ENCODE assay signal across 23 cellular contexts in the genomic region with DNA sequence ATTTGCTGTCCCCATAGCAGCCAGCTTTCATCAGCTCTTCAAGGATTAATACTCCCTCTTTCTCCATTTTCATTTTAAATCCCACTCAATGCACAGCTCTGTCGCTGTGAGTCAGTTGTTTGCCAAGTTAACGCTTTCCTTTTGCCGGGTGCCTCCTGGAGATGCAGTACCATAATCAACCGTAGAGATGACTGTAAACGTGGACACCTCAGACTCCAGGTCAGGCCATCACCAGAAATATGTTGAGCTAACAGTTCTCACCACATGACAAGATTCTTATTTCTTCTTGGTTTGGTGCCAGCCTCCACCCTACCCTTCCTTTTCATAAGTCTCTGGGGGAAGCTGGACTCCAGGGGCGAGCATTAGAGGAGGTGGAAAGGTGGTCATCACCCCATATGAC.
A peak's percentile ranks its signal among the peaks of the same experiment; 100 is the strongest.
DNase-seq lines count a peak whose midpoint lies in the region; ATAC-seq, FAIRE-seq and TF ChIP-seq lines count a peak whose summit lies in the region.
"Had no signal": no experiment of that assay in that cellular context is flagged by ENCODE, and none has a peak within 500 bp of the region (broad histone marks: within the 10 kb centered on the region; RNA-seq: fewer than 3 reads in every experiment).

No MANE protein-coding gene starts in this region.

- H3K36me3 ChIP-seq in BLaER1 treated with 17β-estradiol and CSF1 and Interleukin-3, amounts not matched to agents 10 nM and 100 nM = no peaks in the 10 kb centered on the region
- no peaks in the 10 kb centered on the region for H3K36me3 ChIP-seq in CD4-positive, CD25-positive, alpha-beta regulatory T cell (ENCODE audit: control insufficient read depth, insufficient read depth, low read length)
- H3K36me3 ChIP-seq in K562 (ENCODE audit: control insufficient read depth, insufficient read depth, low read length) (no peaks in the 10 kb centered on the region), esophagus muscularis mucosa (no peaks in the 10 kb centered on the region)
- H3K36me3 ChIP-seq: BE2C, SJSA1 had no signal

- peak; percentile 11 for FAIRE-seq in K562 (lab: Jason Lieb, UNC)
- FAIRE-seq: GM18507, RCC 7860 had no signal

- POLR2A ChIA-PET in K562 (lab: Yijun Ruan, JAX) = interaction anchor here (1.0 to 1.1 kb wide), 4 partner anchors 12 to 80 kb away, joined by 3 to 5 read pairs (median 4); no protein-coding TSS in a partner anchor

- H3K9me3 Mint-ChIP-seq in CD4-positive, CD25-positive, alpha-beta regulatory T cell = peaks cover 0 to 2% (median 0%) of the 10 kb centered on the region in 7 donors

- DNase-seq in CD4-positive, CD25-positive, alpha-beta regulatory T cell = no peak
- DNase-seq in K562 (ENCODE audit: extremely low read depth in 1 of 4, low spot score in 3 of 4) (no peak), HT-29 (ENCODE audit: low spot score) (no peak), esophagus muscularis mucosa (ENCODE audit: extremely low spot score) (no peak), NCI-H2029 (lab: John Stamatoyannopoulos, UW) (no peak)
- DNase-seq: BE2C; CD4-positive, alpha-beta memory T cell; DMS153; GDM1; H7; KG1; NCI-H1105 treated with DMSO at 0.1 percent for 48 hours; NCI-H2081; NCI-H2171 treated with DMSO at 0.1 percent for 48 hours; NCI-H524 treated with DMSO at 0.1 percent for 48 hours; NCI-H82; OCI-M1 had no signal

- peak overlapping the region in 8 of 11 experiments; percentile 3 to 89 (median 68); a peak in 14 of 22 replicates for H3K27ac ChIP-seq in BLaER1 treated with 17β-estradiol and CSF1 and Interleukin-3, amounts not matched to agents 10 nM and 100 nM
- no peak overlapping the region for H3K27ac ChIP-seq in CD4-positive, CD25-positive, alpha-beta regulatory T cell (ENCODE audit: insufficient read depth, low read length, poor library complexity, severe bottlenecking)
- H3K27ac ChIP-seq in K562 (ENCODE audit: extremely low read depth, low read depth, low read length) = no peak overlapping the region
- no peak overlapping the region for H3K27ac ChIP-seq in esophagus muscularis mucosa (replicated peaks in 1 of 4)
- H3K27ac ChIP-seq: SJSA1 had no signal

- H3K4me3 Mint-ChIP-seq in CD4-positive, CD25-positive, alpha-beta regulatory T cell = no peak overlapping the region
- H3K4me3 Mint-ChIP-seq: CD4-positive, alpha-beta memory T cell had no signal

- peaks cover 6% of the 10 kb centered on the region for H3K27me3 Mint-ChIP-seq in CD4-positive, CD25-positive, alpha-beta regulatory T cell
- H3K27me3 Mint-ChIP-seq: CD4-positive, alpha-beta memory T cell had no signal

- BruUV-seq in K562 (replicated peaks; lab: Mats Ljungman, UMichigan) = no TSS peak

- TF ChIP-seq POLR2A in K562 (conservative IDR thresholded peaks at IDR 0.05) (no peak), esophagus muscularis mucosa (IDR thresholded peaks at IDR 0.05; ENCODE audit: low read depth) (no peak)

- 26% methylated on average over 6 of the region's 6 CpGs for WGBS in K562 (ENCODE audit: insufficient coverage, low coverage, missing lambda C conversion rate)
- 80% methylated on average over 6 of the region's 6 CpGs for WGBS in esophagus muscularis mucosa

- H3K9ac ChIP-seq in BLaER1 treated with 17β-estradiol and CSF1 and Interleukin-3, amounts not matched to agents 10 nM and 100 nM = peak overlapping the region in 5 of 11 experiments; percentile 4 to 68 (median 42); a peak in 10 of 22 replicates
- no peak overlapping the region for H3K9ac ChIP-seq in K562 (ENCODE audit: insufficient read depth in 1 of 2, low read depth in 2 of 2, low read length in 2 of 2)

- H3K27me3 ChIP-seq in BLaER1 treated with 17β-estradiol and CSF1 and Interleukin-3, amounts not matched to agents 10 nM and 100 nM = no peaks in the 10 kb centered on the region
- no peaks in the 10 kb centered on the region for H3K27me3 ChIP-seq in CD4-positive, CD25-positive, alpha-beta regulatory T cell (ENCODE audit: control insufficient read depth, insufficient read depth, low read length)
- H3K27me3 ChIP-seq in K562 (ENCODE audit: control insufficient read depth in 2 of 2, insufficient read depth in 2 of 2, low read length in 2 of 2) = peaks cover 7 to 17% of the 10 kb centered on the region in 2 experiments; a peak in 3 of 5 replicates
- H3K27me3 ChIP-seq in esophagus muscularis mucosa = no peaks in the 10 kb centered on the region
- H3K27me3 ChIP-seq: BE2C, SJSA1 had no signal

- in situ Hi-C loops in K562 (cut with MboI) = no loop called here

- no peak overlapping the region for H2AFZ ChIP-seq in K562 (ENCODE audit: low read depth, low read length)

- peaks cover 23 to 100% (median 66%) of the 10 kb centered on the region in 10 experiments for H3K4me1 ChIP-seq in BLaER1 treated with 17β-estradiol and CSF1 and Interleukin-3, amounts not matched to agents 10 nM and 100 nM
- peaks cover 12% of the 10 kb centered on the region for H3K4me1 ChIP-seq in CD4-positive, CD25-positive, alpha-beta regulatory T cell (ENCODE audit: control insufficient read depth, insufficient read depth, low read length, poor library complexity, severe bottlenecking)
- H3K4me1 ChIP-seq in K562 (replicated peaks in 1 of 2; ENCODE audit: control insufficient read depth in 2 of 2, insufficient read depth in 2 of 2, low read length in 2 of 2) (peaks cover 0 to 10% of the 10 kb centered on the region in 2 experiments; a peak in 3 of 5 replicates), esophagus muscularis mucosa (no peaks in the 10 kb centered on the region)
- H3K4me1 ChIP-seq: BE2C had no signal

- H3K79me2 ChIP-seq in K562 (ENCODE audit: control insufficient read depth, insufficient read depth, low read length) = no peaks in the 10 kb centered on the region

- CTCF ChIA-PET in K562 (lab: Yijun Ruan, JAX; ENCODE audit: low intra/inter-chr PET ratio) = no interaction called here

- no peaks in the 10 kb centered on the region for H3K9me1 ChIP-seq in K562 (ENCODE audit: control insufficient read depth, insufficient read depth, low read length)

- TF ChIP-seq EP300 in K562 (IDR thresholded peaks at IDR 0.05; ENCODE audit: low read length) (no peak), esophagus muscularis mucosa (IDR thresholded peaks at IDR 0.05) (no peak)

- peaks cover 12 to 55% (median 29%) of the 10 kb centered on the region in 4 donors for H3K4me1 Mint-ChIP-seq in CD4-positive, CD25-positive, alpha-beta regulatory T cell

- TF ChIP-seq CTCF in K562 (IDR thresholded peaks at IDR 0.05 in 2 of 3, conservative IDR thresholded peaks at IDR 0.05 in 1 of 3; ENCODE audit: insufficient read depth in 2 of 3, low read depth in 1 of 3, low read length in 3 of 3) (no peak), esophagus muscularis mucosa (IDR thresholded peaks at IDR 0.05) (no peak)

- no peak overlapping the region for H3K4me3 ChIP-seq in BLaER1 treated with 17β-estradiol and CSF1 and Interleukin-3, amounts not matched to agents 10 nM and 100 nM
- no peak overlapping the region for H3K4me3 ChIP-seq in CD4-positive, CD25-positive, alpha-beta regulatory T cell (ENCODE audit: low read depth, low read length)
- H3K4me3 ChIP-seq in K562 (no peak overlapping the region), esophagus muscularis mucosa (no peak overlapping the region)
- H3K4me3 ChIP-seq: SJSA1 had no signal

- H3K9me3 ChIP-seq in BLaER1 treated with 17β-estradiol and CSF1 and Interleukin-3, amounts not matched to agents 10 nM and 100 nM (replicated peaks in 1 of 11) = peaks cover 0 to 41% (median 24%) of the 10 kb centered on the region in 11 experiments; a peak in 18 of 22 replicates
- H3K9me3 ChIP-seq in CD4-positive, CD25-positive, alpha-beta regulatory T cell (ENCODE audit: control insufficient read depth in 2 of 2, low read length in 2 of 2) = no peaks in the 10 kb centered on the region
- H3K9me3 ChIP-seq in K562 (replicated peaks; ENCODE audit: control insufficient read depth, insufficient read depth, low read depth, low read length) (no peaks in the 10 kb centered on the region), esophagus muscularis mucosa (no peaks in the 10 kb centered on the region)
- H3K9me3 ChIP-seq: BE2C, SJSA1 had no signal

- no peaks in the 10 kb centered on the region for H4K20me1 ChIP-seq in BLaER1 treated with 17β-estradiol and CSF1 and Interleukin-3, amounts not matched to agents 10 nM and 100 nM
- no peaks in the 10 kb centered on the region for H4K20me1 ChIP-seq in K562 (replicated peaks; ENCODE audit: control insufficient read depth, insufficient read depth, low read length)

- no peaks in the 10 kb centered on the region for H3K36me3 Mint-ChIP-seq in CD4-positive, CD25-positive, alpha-beta regulatory T cell
- H3K36me3 Mint-ChIP-seq: CD4-positive, alpha-beta memory T cell had no signal

- intact Hi-C loops in K562 (cut with micrococcal nuclease) = no loop called here
- intact Hi-C loops in esophagus muscularis mucosa (cut with DNase I) = no loop called here

- TF ChIP-seq RAD21 in K562 (CRISPR knock-in tag; conservative IDR thresholded peaks at IDR 0.05 in 1 of 2, IDR thresholded peaks at IDR 0.05 in 1 of 2) = no peak

- no peak for ATAC-seq in CD4-positive, CD25-positive, alpha-beta regulatory T cell (ENCODE audit: low read depth in 2 of 2)
- peak; percentile 35; the same call in 1 of the 3 replicates for ATAC-seq in K562
- peak; percentile 30 for ATAC-seq in esophagus mucosa
- ATAC-seq: Right ventricle myocardium inferior had no signal

- H3K4me2 ChIP-seq in BLaER1 treated with 17β-estradiol and CSF1 and Interleukin-3, amounts not matched to agents 10 nM and 100 nM = peak overlapping the region in 7 of 11 experiments; percentile 7 to 89 (median 83); a peak in 12 of 22 replicates
- no peak overlapping the region for H3K4me2 ChIP-seq in K562 (ENCODE audit: insufficient read depth, low read length)

- peak overlapping the region in 2 of 3 donors; percentile 0 to 18 for H3K27ac Mint-ChIP-seq in CD4-positive, CD25-positive, alpha-beta regulatory T cell

TF ChIP-seq in K562, 482 proteins besides CTCF, POLR2A, EP300 and RAD21 (continues in another document):
- TF ChIP-seq TBL1XR1 (IDR thresholded peaks at IDR 0.05; ENCODE audit: low read length in 2 of 2) (no peak), CBX2 (IDR thresholded peaks at IDR 0.05; ENCODE audit: insufficient read depth, low read length, poor library complexity, severe bottlenecking) (no peak), SMAD1 (IDR thresholded peaks at IDR 0.05; ENCODE audit: low read depth, low read length, partially characterized antibody) (no peak)

Comparison
In these comparisons a context has a peak if more than half of its experiments do, and no peak if none do; other contexts are left out.
1. H3K27ac ChIP-seq: peak in BLaER1 treated with 17β-estradiol and CSF1 and Interleukin-3, amounts not matched to agents 10 nM and 100 nM (8 of 11); none in CD4-positive, CD25-positive, alpha-beta regulatory T cell (single experiment), K562 (single experiment) and esophagus muscularis mucosa (0 of 4).
2. ATAC-seq: peak in K562 (single experiment) and esophagus mucosa (single experiment); none in CD4-positive, CD25-positive, alpha-beta regulatory T cell (0 of 2).